Comparison of ENCODE assay signal across 15 cellular contexts in genomic region chr15:80777836-80778620, GRCh38. TPM values are rescaled to one million over a fixed set of nuclear protein-coding genes. Genes with fewer than 3 reads are reported as not detected.
DNase-seq lines count a peak whose midpoint lies in the region; ATAC-seq and TF ChIP-seq lines count a peak whose summit lies in the region.
"Had no signal": no experiment of that assay in that cellular context is flagged by ENCODE, and none has a peak within 500 bp of the region (broad histone marks: within the 10 kb centered on the region; RNA-seq: fewer than 3 reads in every experiment).

No MANE protein-coding gene starts in this region.

- H2AFZ ChIP-seq in neural progenitor cell (replicated peaks) = no peak overlapping the region

- TF ChIP-seq CTCF in epithelial cell of esophagus (IDR thresholded peaks at IDR 0.05; ENCODE audit: insufficient read depth, low read depth, low read length, missing control alignments) (no peak), neural progenitor cell (IDR thresholded peaks at IDR 0.05) (no peak)

- peaks cover 6% of the 10 kb centered on the region for H3F3A ChIP-seq in neural progenitor cell (ENCODE audit: low read depth)

- peaks cover 7% of the 10 kb centered on the region for H3K4me1 Mint-ChIP-seq in neural progenitor cell
- peaks cover 3% of the 10 kb centered on the region for H3K4me1 Mint-ChIP-seq in activated T-helper 17 cell treated with anti-CD3 and anti-CD28 coated beads, Interleukin-2, amount 50 U/mL, for 72 hours

- H3K36me3 Mint-ChIP-seq in neural progenitor cell = no peaks in the 10 kb centered on the region
- no peaks in the 10 kb centered on the region for H3K36me3 Mint-ChIP-seq in activated T-helper 17 cell treated with anti-CD3 and anti-CD28 coated beads, Interleukin-2, amount 50 U/mL, for 72 hours (ENCODE audit: low read depth)
- H3K36me3 Mint-ChIP-seq: stimulated activated naive B cell treated with anti-CD40 and anti-IgM and Interleukin-4, amounts not matched to agents 10 μg/mL and 1 μg/mL and 100 μg/mL, for 72 hours had no signal

- H3K27ac Mint-ChIP-seq in neural progenitor cell = no peak overlapping the region
- no peak overlapping the region for H3K27ac Mint-ChIP-seq in activated T-helper 17 cell treated with anti-CD3 and anti-CD28 coated beads, Interleukin-2, amount 50 U/mL, for 72 hours
- H3K27ac Mint-ChIP-seq: activated CD4-positive, alpha-beta T cell treated with anti-CD3 and anti-CD28 coated beads, Interleukin-2, amount 10 ng/mL, durations not matched to agents 7 days and 5 days; activated naive CD8-positive, alpha-beta T cell treated with anti-CD3 and anti-CD28 coated beads, Interleukin-2, amount 50 U/mL, for 24 hours; stimulated activated naive B cell treated with anti-CD40 and anti-IgM and Interleukin-4, amounts not matched to agents 10 μg/mL and 1 μg/mL and 100 μg/mL, for 72 hours had no signal

- peaks cover 9% of the 10 kb centered on the region for H3K4me1 ChIP-seq in neural progenitor cell
- H3K4me1 ChIP-seq: BE2C had no signal

- no peaks in the 10 kb centered on the region for H3K36me3 ChIP-seq in neural progenitor cell
- H3K36me3 ChIP-seq: BE2C, colonic mucosa had no signal

- H3K9me3 Mint-ChIP-seq in neural progenitor cell = no peaks in the 10 kb centered on the region
- H3K9me3 Mint-ChIP-seq in activated T-helper 17 cell treated with anti-CD3 and anti-CD28 coated beads, Interleukin-2, amount 50 U/mL, for 72 hours = no peaks in the 10 kb centered on the region
- H3K9me3 Mint-ChIP-seq: activated CD4-positive, alpha-beta T cell treated with anti-CD3 and anti-CD28 coated beads, Interleukin-2, amount 10 ng/mL, durations not matched to agents 7 days and 5 days; activated naive CD8-positive, alpha-beta T cell treated with anti-CD3 and anti-CD28 coated beads, Interleukin-2, amount 50 U/mL, for 24 hours; stimulated activated naive B cell treated with anti-CD40 and anti-IgM and Interleukin-4, amounts not matched to agents 10 μg/mL and 1 μg/mL and 100 μg/mL, for 72 hours had no signal

- peaks cover 38% of the 10 kb centered on the region for H3K27me3 Mint-ChIP-seq in neural progenitor cell (ENCODE audit: insufficient read depth, low read depth)
- H3K27me3 Mint-ChIP-seq in activated T-helper 17 cell treated with anti-CD3 and anti-CD28 coated beads, Interleukin-2, amount 50 U/mL, for 72 hours = peaks cover 33% of the 10 kb centered on the region

- H3K27me3 ChIP-seq in neural progenitor cell = peaks cover 65% of the 10 kb centered on the region

- H4K20me1 ChIP-seq in neural progenitor cell (ENCODE audit: low read depth) = peaks cover 13% of the 10 kb centered on the region

- no peaks in the 10 kb centered on the region for H3K9me3 ChIP-seq in neural progenitor cell (ENCODE audit: low read depth)
- H3K9me3 ChIP-seq: BE2C, colonic mucosa had no signal

- no peak for ATAC-seq in activated T-helper 17 cell treated with anti-CD3 and anti-CD28 coated beads, Interleukin-2, amount 50 U/mL, for 72 hours (replicated peaks)
- no peak for ATAC-seq in GM21576 (IDR thresholded peaks at IDR 0.05; ENCODE audit: unreplicated experiment)

- no peak overlapping the region for H3K4me2 ChIP-seq in neural progenitor cell

- H3K27ac ChIP-seq in neural progenitor cell = no peak overlapping the region
- H3K27ac ChIP-seq: colonic mucosa had no signal

- no peak overlapping the region for H3K4me3 ChIP-seq in epithelial cell of esophagus (ENCODE audit: low read length)
- no peak overlapping the region for H3K4me3 ChIP-seq in neural progenitor cell

- DNase-seq in ELF-1 (ENCODE audit: low read depth, low spot score) (peak; percentile 37), MV-4-11 (lab: John Stamatoyannopoulos, UW) (peak; percentile 6), epithelial cell of esophagus (ENCODE audit: low read depth) (peak; percentile 81), neural progenitor cell (ENCODE audit: low spot score) (no peak), mesenteric fat pad (ENCODE audit: low spot score) (no peak)
- DNase-seq in stimulated activated CD4-positive, alpha-beta T cell treated with anti-CD3 and anti-CD28 coated beads, Interleukin-2, amount 100 ng/mL, for 24 hours = no peak
- DNase-seq: activated T-cell treated with anti-CD3 and anti-CD28 coated beads, Interleukin-2, amount 50 U/mL, for 1 hour had no signal

- no peaks in the 10 kb centered on the region for H3K79me2 ChIP-seq in neural progenitor cell (ENCODE audit: low read depth)

- H3K4me3 Mint-ChIP-seq in neural progenitor cell = peak overlapping the region; percentile 63
- H3K4me3 Mint-ChIP-seq in activated T-helper 17 cell treated with anti-CD3 and anti-CD28 coated beads, Interleukin-2, amount 50 U/mL, for 72 hours = no peak overlapping the region
- H3K4me3 Mint-ChIP-seq: activated CD4-positive, alpha-beta T cell treated with anti-CD3 and anti-CD28 coated beads, Interleukin-2, amount 10 ng/mL, durations not matched to agents 7 days and 5 days; activated naive CD8-positive, alpha-beta T cell treated with anti-CD3 and anti-CD28 coated beads, Interleukin-2, amount 50 U/mL, for 24 hours had no signal

- H3K9ac ChIP-seq in neural progenitor cell = no peak overlapping the region

RNA-seq across cellular contexts. Expression of gene CEMIP, which starts 1.1 kb away (rescaled TPM):
- total RNA-seq in neural progenitor cell (ENCODE audit: low replicate concordance) = 0.03 TPM in 1 of 2 replicates, not detected in the other
- total RNA-seq in activated T-helper 17 cell treated with anti-CD3 and anti-CD28 coated beads, Interleukin-2, amount 50 U/mL, for 72 hours = under 1 TPM; 0.04 to 0.05 TPM
- total RNA-seq in mesenteric fat pad = 5.9 TPM
- total RNA-seq: activated CD4-positive, alpha-beta T cell treated with anti-CD3 and anti-CD28 coated beads, Interleukin-2, amount 10 ng/mL, durations not matched to agents 7 days and 5 days; left ventricle myocardium superior had no signal

Comparison
In these comparisons a context has a peak if more than half of its experiments do, and no peak if none do; other contexts are left out.
1. DNase-seq: peak in ELF-1 (single experiment), MV-4-11 (single experiment) and epithelial cell of esophagus (single experiment); none in neural progenitor cell (single experiment), mesenteric fat pad (single experiment) and stimulated activated CD4-positive, alpha-beta T cell treated with anti-CD3 and anti-CD28 coated beads, Interleukin-2, amount 100 ng/mL, for 24 hours (0 of 2).